In genomic region chr2:207810200-207810788, GRCh38 we compare ENCODE assay signal across 15 cellular contexts. TPM values are rescaled to one million over a fixed set of nuclear protein-coding genes. Genes with fewer than 3 reads are reported as not detected.
A peak's percentile ranks its signal among the peaks of the same experiment; 100 is the strongest.
DNase-seq lines count a peak whose midpoint lies in the region; ATAC-seq and TF ChIP-seq lines count a peak whose summit lies in the region.
"Had no signal": no experiment of that assay in that cellular context is flagged by ENCODE, and none has a peak within 500 bp of the region (broad histone marks: within the 10 kb centered on the region; RNA-seq: fewer than 3 reads in every experiment).

No MANE protein-coding gene starts in this region.

- H3K4me3 ChIP-seq in ACC112 (ENCODE audit: low read depth, low read length) (peak overlapping the region; percentile 42; the same call in 1 of the 2 replicates), OCI-LY1 (ENCODE audit: low read depth, low read length, poor library complexity, severe bottlenecking) (no peak overlapping the region), epithelial cell of proximal tubule (ENCODE audit: low read depth, low read length) (peak overlapping the region; percentile 32), neural progenitor cell (no peak overlapping the region)

- ATAC-seq in activated CD8-positive, alpha-beta memory T cell treated with anti-CD3 and anti-CD28 coated beads, Interleukin-2, amount 10 ng/mL, durations not matched to agents 7 days and 5 days: no peak

- no peak overlapping the region for H3K27ac Mint-ChIP-seq in neural progenitor cell
- H3K27ac Mint-ChIP-seq in activated CD4-positive, alpha-beta memory T cell treated with anti-CD3 and anti-CD28 coated beads, Interleukin-2, amount 10 ng/mL, durations not matched to agents 7 days and 5 days: no peak overlapping the region
- no peak overlapping the region for H3K27ac Mint-ChIP-seq in activated naive CD4-positive, alpha-beta T cell treated with anti-CD3 and anti-CD28 coated beads for 36 hours
- no peak overlapping the region for H3K27ac Mint-ChIP-seq in activated CD8-positive, alpha-beta memory T cell treated with anti-CD3 and anti-CD28 coated beads, Interleukin-2, amount 10 ng/mL, durations not matched to agents 7 days and 5 days
- H3K27ac Mint-ChIP-seq: T-helper 1 cell treated with Interleukin-12 subunit alpha and Interleukin-12 subunit beta and Interleukin-4 antibody, amounts not matched to agents 30 μg/mL and 1 μg/mL, for 36 hours had no signal

- POLR2A ChIA-PET in activated CD4-positive, alpha-beta memory T cell treated with anti-CD3 and anti-CD28 coated beads, Interleukin-2, amount 10 ng/mL, durations not matched to agents 7 days and 5 days (lab: Charles Lee): no interaction called here

- H3K4me2 ChIP-seq in OCI-LY1 (ENCODE audit: low read length): peak overlapping the region; percentile 37; the same call in 1 of the 2 replicates
- H3K4me2 ChIP-seq in neural progenitor cell: peak overlapping the region; percentile 71
- H3K4me2 ChIP-seq: KMS-11 had no signal

- H3K79me2 ChIP-seq in ACC112 (ENCODE audit: control insufficient read depth, insufficient read depth, low read length, unreplicated experiment) (no peaks in the 10 kb centered on the region), OCI-LY1 (ENCODE audit: insufficient read depth, low read length) (no peaks in the 10 kb centered on the region), neural progenitor cell (ENCODE audit: low read depth) (peaks cover 14% of the 10 kb centered on the region)

- H3K4me1 Mint-ChIP-seq in neural progenitor cell: peaks cover 41% of the 10 kb centered on the region
- peaks cover 4% of the 10 kb centered on the region for H3K4me1 Mint-ChIP-seq in activated CD4-positive, alpha-beta memory T cell treated with anti-CD3 and anti-CD28 coated beads, Interleukin-2, amount 10 ng/mL, durations not matched to agents 7 days and 5 days
- H3K4me1 Mint-ChIP-seq in activated naive CD4-positive, alpha-beta T cell treated with anti-CD3 and anti-CD28 coated beads for 36 hours (ENCODE audit: low read depth): peaks cover 3% of the 10 kb centered on the region
- peaks cover 8% of the 10 kb centered on the region for H3K4me1 Mint-ChIP-seq in activated CD8-positive, alpha-beta memory T cell treated with anti-CD3 and anti-CD28 coated beads, Interleukin-2, amount 10 ng/mL, durations not matched to agents 7 days and 5 days

- H3K27me3 ChIP-seq in ACC112 (ENCODE audit: insufficient read depth, low read length) (no peaks in the 10 kb centered on the region), OCI-LY1 (ENCODE audit: insufficient read depth, low read length) (no peaks in the 10 kb centered on the region; the same call in 1 of the 2 replicates), neural progenitor cell (no peaks in the 10 kb centered on the region)

- DNase-seq in epithelial cell of proximal tubule (ENCODE audit: low read depth) (no peak), neural progenitor cell (ENCODE audit: low spot score) (no peak), NCI-H69 (lab: John Stamatoyannopoulos, UW) (no peak)
- no peak for DNase-seq in activated CD4-positive, alpha-beta memory T cell treated with anti-CD3 and anti-CD28 coated beads, Interleukin-2, amount 10 ng/mL, durations not matched to agents 7 days and 5 days
- DNase-seq in activated naive CD4-positive, alpha-beta T cell treated with anti-CD3 and anti-CD28 coated beads for 36 hours: no peak
- no peak for DNase-seq in activated CD8-positive, alpha-beta memory T cell treated with anti-CD3 and anti-CD28 coated beads, Interleukin-2, amount 10 ng/mL, durations not matched to agents 7 days and 5 days
- DNase-seq: activated CD8-positive, alpha-beta memory T cell treated with anti-CD3 and anti-CD28 coated beads for 24 hours; activated naive CD4-positive, alpha-beta T cell treated with anti-CD3 and anti-CD28 coated beads, Interleukin-2, amount 10 ng/mL, durations not matched to agents 7 days and 5 days; foreskin melanocyte; NCI-H187; trophoblast cell had no signal

- CTCF ChIA-PET in activated CD4-positive, alpha-beta memory T cell treated with anti-CD3 and anti-CD28 coated beads, Interleukin-2, amount 10 ng/mL, durations not matched to agents 7 days and 5 days (lab: Charles Lee): no interaction called here
- CTCF ChIA-PET in activated naive CD4-positive, alpha-beta T cell treated with anti-CD3 and anti-CD28 coated beads for 36 hours (lab: Charles Lee): interaction anchor here (0.6 kb wide), 1 partner anchor 245 kb away, joined by 3 read pairs; no protein-coding TSS in a partner anchor
- CTCF ChIA-PET in activated CD8-positive, alpha-beta memory T cell treated with anti-CD3 and anti-CD28 coated beads, Interleukin-2, amount 10 ng/mL, durations not matched to agents 7 days and 5 days (lab: Charles Lee): no interaction called here

- H2AFZ ChIP-seq in ACC112 (ENCODE audit: low read length, unreplicated experiment): peak overlapping the region; percentile 77
- no peak overlapping the region for H2AFZ ChIP-seq in OCI-LY1 (ENCODE audit: low read length)
- H2AFZ ChIP-seq in neural progenitor cell (replicated peaks): no peak overlapping the region

- H4K20me1 ChIP-seq in OCI-LY1 (ENCODE audit: insufficient read depth, low read length): no peaks in the 10 kb centered on the region
- H4K20me1 ChIP-seq in neural progenitor cell (ENCODE audit: low read depth): peaks cover 4% of the 10 kb centered on the region

- H3K4me1 ChIP-seq in ACC112 (ENCODE audit: control insufficient read depth, insufficient read depth, low read length, unreplicated experiment) (peaks cover 18% of the 10 kb centered on the region), OCI-LY1 (ENCODE audit: insufficient read depth, low read length, severe bottlenecking) (peaks cover 7% of the 10 kb centered on the region), neural progenitor cell (peaks cover 67% of the 10 kb centered on the region)

- H3K9me3 ChIP-seq in OCI-LY1 (ENCODE audit: low read length): no peaks in the 10 kb centered on the region
- H3K9me3 ChIP-seq in neural progenitor cell (ENCODE audit: low read depth): no peaks in the 10 kb centered on the region

- H3K4me3 Mint-ChIP-seq in neural progenitor cell: no peak overlapping the region
- no peak overlapping the region for H3K4me3 Mint-ChIP-seq in activated CD4-positive, alpha-beta memory T cell treated with anti-CD3 and anti-CD28 coated beads, Interleukin-2, amount 10 ng/mL, durations not matched to agents 7 days and 5 days
- no peak overlapping the region for H3K4me3 Mint-ChIP-seq in activated naive CD4-positive, alpha-beta T cell treated with anti-CD3 and anti-CD28 coated beads for 36 hours
- H3K4me3 Mint-ChIP-seq in activated CD8-positive, alpha-beta memory T cell treated with anti-CD3 and anti-CD28 coated beads, Interleukin-2, amount 10 ng/mL, durations not matched to agents 7 days and 5 days: no peak overlapping the region
- H3K4me3 Mint-ChIP-seq: activated naive CD4-positive, alpha-beta T cell treated with anti-CD3 and anti-CD28 coated beads, Interleukin-2, amount 10 ng/mL, durations not matched to agents 7 days and 5 days; T-helper 1 cell treated with Interleukin-12 subunit alpha and Interleukin-12 subunit beta and Interleukin-4 antibody, amounts not matched to agents 30 μg/mL and 1 μg/mL, for 36 hours had no signal

- no peaks in the 10 kb centered on the region for H3K36me3 Mint-ChIP-seq in neural progenitor cell
- H3K36me3 Mint-ChIP-seq in activated CD4-positive, alpha-beta memory T cell treated with anti-CD3 and anti-CD28 coated beads, Interleukin-2, amount 10 ng/mL, durations not matched to agents 7 days and 5 days (ENCODE audit: low read depth): no peaks in the 10 kb centered on the region
- H3K36me3 Mint-ChIP-seq in activated naive CD4-positive, alpha-beta T cell treated with anti-CD3 and anti-CD28 coated beads for 36 hours (ENCODE audit: low read depth): no peaks in the 10 kb centered on the region
- no peaks in the 10 kb centered on the region for H3K36me3 Mint-ChIP-seq in activated CD8-positive, alpha-beta memory T cell treated with anti-CD3 and anti-CD28 coated beads, Interleukin-2, amount 10 ng/mL, durations not matched to agents 7 days and 5 days
- H3K36me3 Mint-ChIP-seq: activated naive CD4-positive, alpha-beta T cell treated with anti-CD3 and anti-CD28 coated beads, Interleukin-2, amount 10 ng/mL, durations not matched to agents 7 days and 5 days had no signal

- H3K27ac ChIP-seq in ACC112 (ENCODE audit: low read depth, low read length): no peak overlapping the region
- no peak overlapping the region for H3K27ac ChIP-seq in OCI-LY1 (ENCODE audit: low read depth, low read length, poor library complexity, severe bottlenecking)
- H3K27ac ChIP-seq in neural progenitor cell: no peak overlapping the region
- H3K27ac ChIP-seq: KMS-11 had no signal

- H3F3A ChIP-seq in OCI-LY1 (ENCODE audit: insufficient read depth, low read length) (no peaks in the 10 kb centered on the region), neural progenitor cell (ENCODE audit: low read depth) (peaks cover 58% of the 10 kb centered on the region)

- peaks cover 6% of the 10 kb centered on the region for H3K27me3 Mint-ChIP-seq in neural progenitor cell (ENCODE audit: insufficient read depth, low read depth)
- H3K27me3 Mint-ChIP-seq in activated CD4-positive, alpha-beta memory T cell treated with anti-CD3 and anti-CD28 coated beads, Interleukin-2, amount 10 ng/mL, durations not matched to agents 7 days and 5 days: peaks cover 24% of the 10 kb centered on the region
- no peaks in the 10 kb centered on the region for H3K27me3 Mint-ChIP-seq in activated naive CD4-positive, alpha-beta T cell treated with anti-CD3 and anti-CD28 coated beads for 36 hours (ENCODE audit: low read depth)
- H3K27me3 Mint-ChIP-seq in activated CD8-positive, alpha-beta memory T cell treated with anti-CD3 and anti-CD28 coated beads, Interleukin-2, amount 10 ng/mL, durations not matched to agents 7 days and 5 days: peaks cover 28% of the 10 kb centered on the region

- intact Hi-C loops in activated naive CD4-positive, alpha-beta T cell treated with anti-CD3 and anti-CD28 coated beads for 36 hours (cut with micrococcal nuclease): no loop called here

- H3K36me3 ChIP-seq in ACC112 (ENCODE audit: insufficient read depth, low read length): no peaks in the 10 kb centered on the region
- H3K36me3 ChIP-seq in OCI-LY1 (ENCODE audit: insufficient read depth, low read length): no peaks in the 10 kb centered on the region
- no peaks in the 10 kb centered on the region for H3K36me3 ChIP-seq in neural progenitor cell

- TF ChIP-seq CTCF in OCI-LY1 (IDR thresholded peaks at IDR 0.05; ENCODE audit: low read length) (no peak), epithelial cell of proximal tubule (conservative IDR thresholded peaks at IDR 0.05; ENCODE audit: low read depth, low read length) (no peak), neural progenitor cell (IDR thresholded peaks at IDR 0.05) (no peak)

- H3K9me2 ChIP-seq in OCI-LY1 (ENCODE audit: low read depth, low read length): no peaks in the 10 kb centered on the region

- H3K9ac ChIP-seq in OCI-LY1 (ENCODE audit: low read length): no peak overlapping the region
- H3K9ac ChIP-seq in neural progenitor cell: no peak overlapping the region
- H3K9ac ChIP-seq: KMS-11 had no signal

- H3K9me3 Mint-ChIP-seq in neural progenitor cell: no peaks in the 10 kb centered on the region
- no peaks in the 10 kb centered on the region for H3K9me3 Mint-ChIP-seq in activated CD4-positive, alpha-beta memory T cell treated with anti-CD3 and anti-CD28 coated beads, Interleukin-2, amount 10 ng/mL, durations not matched to agents 7 days and 5 days
- no peaks in the 10 kb centered on the region for H3K9me3 Mint-ChIP-seq in activated naive CD4-positive, alpha-beta T cell treated with anti-CD3 and anti-CD28 coated beads for 36 hours
- H3K9me3 Mint-ChIP-seq in activated CD8-positive, alpha-beta memory T cell treated with anti-CD3 and anti-CD28 coated beads, Interleukin-2, amount 10 ng/mL, durations not matched to agents 7 days and 5 days (ENCODE audit: low read depth): no peaks in the 10 kb centered on the region
- H3K9me3 Mint-ChIP-seq: activated naive CD4-positive, alpha-beta T cell treated with anti-CD3 and anti-CD28 coated beads, Interleukin-2, amount 10 ng/mL, durations not matched to agents 7 days and 5 days; T-helper 1 cell treated with Interleukin-12 subunit alpha and Interleukin-12 subunit beta and Interleukin-4 antibody, amounts not matched to agents 30 μg/mL and 1 μg/mL, for 36 hours had no signal

RNA-seq across cellular contexts. Expression of gene FZD5, which starts 40.6 kb away (rescaled TPM):
- total RNA-seq in epithelial cell of proximal tubule: 6.9 and 7.2 TPM in 2 replicates
- 178 and 240 TPM in 2 replicates for total RNA-seq in neural progenitor cell (ENCODE audit: low replicate concordance)
- under 1 TPM; 0.40 to 0.55 TPM for total RNA-seq in activated CD4-positive, alpha-beta memory T cell treated with anti-CD3 and anti-CD28 coated beads, Interleukin-2, amount 10 ng/mL, durations not matched to agents 7 days and 5 days
- total RNA-seq in activated naive CD4-positive, alpha-beta T cell treated with anti-CD3 and anti-CD28 coated beads for 36 hours: 1 to 10 TPM; 1.5 to 1.7 TPM
- total RNA-seq in activated CD8-positive, alpha-beta memory T cell treated with anti-CD3 and anti-CD28 coated beads, Interleukin-2, amount 10 ng/mL, durations not matched to agents 7 days and 5 days: under 1 TPM; 0.42 to 0.50 TPM

Comparison
In these comparisons a context has a peak if more than half of its experiments do, and no peak if none do; other contexts are left out.
1. H3K4me3 ChIP-seq: peak in ACC112 (single experiment) and epithelial cell of proximal tubule (single experiment); none in OCI-LY1 (single experiment) and neural progenitor cell (single experiment).
2. RNA of gene FZD5, which starts 40.6 kb away (total RNA-seq): 178 to 240 TPM in neural progenitor cell; 6.9 to 7.2 TPM in epithelial cell of proximal tubule, 1.5 to 1.7 TPM in activated naive CD4-positive, alpha-beta T cell treated with anti-CD3 and anti-CD28 coated beads for 36 hours, 0.40 to 0.55 TPM in activated CD4-positive, alpha-beta memory T cell treated with anti-CD3 and anti-CD28 coated beads, Interleukin-2, amount 10 ng/mL, durations not matched to agents 7 days and 5 days and 0.42 to 0.50 TPM in activated CD8-positive, alpha-beta memory T cell treated with anti-CD3 and anti-CD28 coated beads, Interleukin-2, amount 10 ng/mL, durations not matched to agents 7 days and 5 days; every median in the first group is over 10 times any median in the second.